9 cellular contexts compared by ENCODE assay signal in genomic region chr17:47720754-47721533, GRCh38. TPM values are rescaled to one million over a fixed set of nuclear protein-coding genes. Genes with fewer than 3 reads are reported as not detected.
DNase-seq lines count a peak whose midpoint lies in the region; ATAC-seq and TF ChIP-seq lines count a peak whose summit lies in the region.
"Had no signal": no experiment of that assay in that cellular context is flagged by ENCODE, and none has a peak within 500 bp of the region (broad histone marks: within the 10 kb centered on the region; RNA-seq: fewer than 3 reads in every experiment).

No MANE protein-coding gene starts in this region.

- H3K4me3 Mint-ChIP-seq in CD8-positive, alpha-beta T cell = peak overlapping the region; percentile 53

- intact Hi-C loops in CD8-positive, alpha-beta T cell (cut with DNase I, micrococcal nuclease) = loop anchor here in 1 of 2 experiments (1.0 kb wide), 2 partner anchors 11 to 18 kb away; no protein-coding TSS in a partner anchor
- intact Hi-C loops in tibial artery (cut with DNase I; ENCODE audit: low total_unique reads) = no loop called here

- H3K27me3 Mint-ChIP-seq in CD8-positive, alpha-beta T cell (ENCODE audit: low read depth) = no peaks in the 10 kb centered on the region

- H3K4me3 ChIP-seq in CD8-positive, alpha-beta T cell (ENCODE audit: low read depth, low read length) = no peak overlapping the region
- H3K4me3 ChIP-seq in tibial artery = no peak overlapping the region

- CTCF ChIA-PET in CD8-positive, alpha-beta T cell (lab: Charles Lee) = interaction anchor here (1.0 to 2.0 kb wide), 3 partner anchors 11 to 56 kb away, joined by 3 to 10 read pairs (median 9); partner anchors contain the start of gene TBX21

- TF ChIP-seq CTCF in CD8-positive, alpha-beta T cell (IDR thresholded peaks at IDR 0.05) = no peak
- no peak for TF ChIP-seq CTCF in tibial artery (IDR thresholded peaks at IDR 0.05)

- H3K27ac ChIP-seq in CD8-positive, alpha-beta T cell (ENCODE audit: low read depth, low read length) = no peak overlapping the region
- H3K27ac ChIP-seq in tibial artery = no peak overlapping the region

- H3K4me1 ChIP-seq in CD8-positive, alpha-beta T cell (ENCODE audit: insufficient read depth, low read length) = peaks cover 62% of the 10 kb centered on the region
- peaks cover 0 to 13% (median 7%) of the 10 kb centered on the region in 4 donors for H3K4me1 ChIP-seq in tibial artery

- ATAC-seq in CD8-positive, alpha-beta T cell = peak; percentile 70
- peak; percentile 33 for ATAC-seq in HG03354 (IDR thresholded peaks at IDR 0.05; ENCODE audit: poor library complexity, severe bottlenecking, unreplicated experiment)

- H3K4me1 Mint-ChIP-seq in CD8-positive, alpha-beta T cell (ENCODE audit: low read depth) = peaks cover 58% of the 10 kb centered on the region

- peak in 6 of 7 experiments; percentile 62 to 84 (median 72) for DNase-seq in CD8-positive, alpha-beta T cell
- peak; percentile 94 to 97 for DNase-seq in activated CD4-positive, alpha-beta T cell treated with anti-CD3 and anti-CD28 coated beads for 24 hours (ENCODE audit: low read depth in 2 of 2)
- DNase-seq in dermis blood vessel endothelial cell (peak; percentile 33), NCI-H1930 (lab: John Stamatoyannopoulos, UW) (no peak), mucosa of gallbladder (ENCODE audit: low spot score) (no peak), tibial artery (no peak)
- peak; percentile 92 to 99 for DNase-seq in stimulated activated CD4-positive, alpha-beta T cell treated with anti-CD3 and anti-CD28 coated beads, Interleukin-4, amount 100 ng/mL, for 4 hours

- H3K9me3 ChIP-seq in CD8-positive, alpha-beta T cell (ENCODE audit: low read length) = no peaks in the 10 kb centered on the region
- H3K9me3 ChIP-seq in tibial artery = no peaks in the 10 kb centered on the region

- H3K27me3 ChIP-seq in CD8-positive, alpha-beta T cell (ENCODE audit: insufficient read depth, low read length) = no peaks in the 10 kb centered on the region
- peaks cover 0 to 91% of the 10 kb centered on the region in 2 donors for H3K27me3 ChIP-seq in tibial artery

- H3K27ac Mint-ChIP-seq in CD8-positive, alpha-beta T cell = peak overlapping the region; percentile 70

- POLR2A ChIA-PET in CD8-positive, alpha-beta T cell (lab: Charles Lee) = interaction anchor here (1.8 kb wide), 1 partner anchor 12 kb away, joined by 4 read pairs; the partner anchor contains the start of gene TBX21

- H3K36me3 Mint-ChIP-seq in CD8-positive, alpha-beta T cell = no peaks in the 10 kb centered on the region

- H3K36me3 ChIP-seq in CD8-positive, alpha-beta T cell (ENCODE audit: insufficient read depth, low read length) = no peaks in the 10 kb centered on the region
- H3K36me3 ChIP-seq in tibial artery = no peaks in the 10 kb centered on the region

- no peaks in the 10 kb centered on the region for H3K9me3 Mint-ChIP-seq in CD8-positive, alpha-beta T cell

RNA-seq across cellular contexts. Expression of gene TBX21, which starts 12.1 kb away (rescaled TPM):
- 10 to 100 TPM; 37.0 to 39.1 TPM for total RNA-seq in CD8-positive, alpha-beta T cell
- total RNA-seq in dermis blood vessel endothelial cell (not detected in 2 replicates), mucosa of gallbladder (1.8 TPM)
- total RNA-seq: fibroblast of lung had no signal

RNA-seq across cellular contexts. Expression of gene TBKBP1, which starts 27.0 kb away (rescaled TPM):
- total RNA-seq in CD8-positive, alpha-beta T cell = 1 to 10 TPM; 5.2 TPM
- total RNA-seq in dermis blood vessel endothelial cell (14.8 and 20.2 TPM in 2 replicates), mucosa of gallbladder (9.2 TPM)

Comparison
In these comparisons a context has a peak if more than half of its experiments do, and no peak if none do; other contexts are left out.
1. DNase-seq: peak in CD8-positive, alpha-beta T cell (6 of 7), activated CD4-positive, alpha-beta T cell treated with anti-CD3 and anti-CD28 coated beads for 24 hours (2 of 2), dermis blood vessel endothelial cell (single experiment) and stimulated activated CD4-positive, alpha-beta T cell treated with anti-CD3 and anti-CD28 coated beads, Interleukin-4, amount 100 ng/mL, for 4 hours (2 of 2); none in NCI-H1930 (0 of 2), mucosa of gallbladder (single experiment) and tibial artery (0 of 2).
2. RNA of gene TBX21, which starts 12.1 kb away (total RNA-seq): 37.0 to 39.1 TPM in CD8-positive, alpha-beta T cell; 1.8 TPM in mucosa of gallbladder (single experiment) and not detected in dermis blood vessel endothelial cell; every median in the first group is over 10 times any median in the second.